ENCODE assay signal across 8 cellular contexts in genomic region chrX:40167240-40168182, GRCh38.
DNase-seq lines count a peak whose midpoint lies in the region; ATAC-seq and TF ChIP-seq lines count a peak whose summit lies in the region.

No MANE protein-coding gene starts in this region.

- intact Hi-C loops in head of caudate nucleus (cut with DNase I) = no loop called here

- H3K36me3 ChIP-seq in HEK293 (ENCODE audit: control insufficient read depth in 2 of 2, insufficient read depth in 1 of 2, low read length in 2 of 2) = no peaks in the 10 kb centered on the region

- TF ChIP-seq CTCF in HEK293 (tag by site-specific recombination; IDR thresholded peaks at IDR 0.05) (no peak), VCaP (conservative IDR thresholded peaks at IDR 0.05) (no peak), retinal pigment epithelial cell (conservative IDR thresholded peaks at IDR 0.05; ENCODE audit: low read depth, low read length) (no peak), foreskin keratinocyte (conservative IDR thresholded peaks at IDR 0.05) (no peak)

- no peak for ATAC-seq in activated CD4-positive, CD25-positive, alpha-beta regulatory T cell treated with anti-CD3 and anti-CD28 coated beads, Interleukin-2, amount 50 U/mL, for 24 hours
- ATAC-seq in foreskin keratinocyte = no peak

- CTCF ChIA-PET in HEK293 (lab: Yijun Ruan, JAX) = interaction anchor here (0.6 kb wide), 2 partner anchors 111 to 480 kb away, joined by 3 read pairs; no protein-coding TSS in a partner anchor

- no peaks in the 10 kb centered on the region for H3K27me3 ChIP-seq in foreskin keratinocyte

- H3K27ac ChIP-seq in HEK293 (ENCODE audit: extremely low read depth, low read depth, low read length) = no peak overlapping the region
- peak overlapping the region; percentile 98 for H3K27ac ChIP-seq in VCaP
- no peak overlapping the region for H3K27ac ChIP-seq in foreskin keratinocyte

- DNase-seq in head of caudate nucleus = peak in 26 of 42 donors; percentile 37 to 77 (median 56)
- no peak for DNase-seq in retinal pigment epithelial cell (ENCODE audit: low read depth)
- no peak for DNase-seq in foreskin keratinocyte
- no peak for DNase-seq in DMS79 treated with DMSO at 0.1 percent for 48 hours (lab: John Stamatoyannopoulos, UW)
- no peak for DNase-seq in NCI-H2171 treated with DMSO at 0.1 percent for 48 hours (lab: John Stamatoyannopoulos, UW)

- H3K4me1 ChIP-seq in HEK293 (ENCODE audit: control insufficient read depth, insufficient read depth, low read length) (peaks cover 10% of the 10 kb centered on the region), foreskin keratinocyte (no peaks in the 10 kb centered on the region)

- no peaks in the 10 kb centered on the region for H3K9me3 ChIP-seq in HEK293 (ENCODE audit: control insufficient read depth, insufficient read depth, low read depth, low read length)

- POLR2A ChIA-PET in HEK293 (lab: Yijun Ruan, JAX) = interaction anchor here (0.5 to 1.3 kb wide), 2 partner anchors 9 to 42 kb away, joined by 3 to 4 read pairs; no protein-coding TSS in a partner anchor

- H3K4me3 ChIP-seq in HEK293 (ENCODE audit: low read depth, low read length) = no peak overlapping the region
- H3K4me3 ChIP-seq in retinal pigment epithelial cell (ENCODE audit: low read length) = peak overlapping the region; percentile 31

TF ChIP-seq in HEK293, 187 proteins besides CTCF, POLR2A, EP300 and RAD21:
- TF ChIP-seq TCF7L2 (IDR thresholded peaks at IDR 0.05; ENCODE audit: borderline replicate concordance, low read depth, low read length) = peak; percentile 41; the same call in 1 of the 2 replicates
- no peak for TF ChIP-seq ZNF19 (tag by site-specific recombination; IDR thresholded peaks at IDR 0.05; ENCODE audit: low read depth)
TF ChIP-seq in HEK293: peak in this region for 1.

Comparison
In these comparisons a context has a peak if more than half of its experiments do, and no peak if none do; other contexts are left out.
1. DNase-seq: peak in head of caudate nucleus (26 of 42); none in retinal pigment epithelial cell (single experiment), foreskin keratinocyte (0 of 2), DMS79 treated with DMSO at 0.1 percent for 48 hours (single experiment) and NCI-H2171 treated with DMSO at 0.1 percent for 48 hours (single experiment).